Comparison of ENCODE assay signal across 8 cellular contexts in genomic region chr16:70430667-70431536, GRCh38.
A peak's percentile ranks its signal among the peaks of the same experiment; 100 is the strongest.
DNase-seq lines count a peak whose midpoint lies in the region; ATAC-seq lines count a peak whose summit lies in the region.

No MANE protein-coding gene starts in this region.

- ATAC-seq in GM18511 (IDR thresholded peaks at IDR 0.05; ENCODE audit: unreplicated experiment) = peak; percentile 53
- peak; percentile 49 for ATAC-seq in HG02642 (IDR thresholded peaks at IDR 0.05; ENCODE audit: poor library complexity, unreplicated experiment)

- H3K4me3 ChIP-seq in iPS-18a (ENCODE audit: low read length) = no peak overlapping the region

- H3K4me1 ChIP-seq in iPS-18a (ENCODE audit: control insufficient read depth, low read depth, low read length) = peaks cover 39% of the 10 kb centered on the region

- peak overlapping the region; percentile 58 for H3K9ac ChIP-seq in iPS-18a (ENCODE audit: low read length)

- H3K27me3 ChIP-seq in iPS-18a (ENCODE audit: control insufficient read depth, insufficient read depth, low read length) = no peaks in the 10 kb centered on the region

- peak overlapping the region; percentile 85 for H3K27ac ChIP-seq in iPS-18a (ENCODE audit: low read length)

- DNase-seq in NOMO-1 (lab: John Stamatoyannopoulos, UW; ENCODE audit: unreplicated experiment in 2 of 2) = peak; percentile 84 to 94
- peak; percentile 27 for DNase-seq in activated T-helper 1 cell treated with Interleukin-2 at 50 U/mL for 16 hours (ENCODE audit: low read depth)
- DNase-seq in stimulated activated CD8-positive, alpha-beta memory T cell treated with anti-CD3 and anti-CD28 coated beads, Interleukin-7, amount 100 ng/mL, for 4 hours (ENCODE audit: low read depth in 2 of 2) = peak; percentile 43 to 60
- no peak for DNase-seq in amniotic stem cell (lab: John Stamatoyannopoulos, UW)
- DNase-seq in NCI-H1417 treated with DMSO at 0.1 percent for 48 hours (lab: John Stamatoyannopoulos, UW) = no peak

- H3K9me3 ChIP-seq in iPS-18a (ENCODE audit: control insufficient read depth, low read depth, low read length) = no peaks in the 10 kb centered on the region

- H3K36me3 ChIP-seq in iPS-18a (ENCODE audit: control insufficient read depth, low read depth, low read length) = peaks cover 6% of the 10 kb centered on the region

Comparison
In these comparisons a context has a peak if more than half of its experiments do, and no peak if none do; other contexts are left out.
1. DNase-seq: peak in NOMO-1 (2 of 2), activated T-helper 1 cell treated with Interleukin-2 at 50 U/mL for 16 hours (single experiment) and stimulated activated CD8-positive, alpha-beta memory T cell treated with anti-CD3 and anti-CD28 coated beads, Interleukin-7, amount 100 ng/mL, for 4 hours (2 of 2); none in amniotic stem cell (single experiment) and NCI-H1417 treated with DMSO at 0.1 percent for 48 hours (single experiment).